ENCODE assay signal across 18 cellular contexts in genomic region chr10:85873063-85873462, GRCh38.
DNase-seq lines count a peak whose midpoint lies in the region; ATAC-seq and TF ChIP-seq lines count a peak whose summit lies in the region.
"Had no signal": no experiment of that assay in that cellular context is flagged by ENCODE, and none has a peak within 500 bp of the region (broad histone marks: within the 10 kb centered on the region; RNA-seq: fewer than 3 reads in every experiment).

No MANE protein-coding gene starts in this region.

- CTCF ChIA-PET in CD4-positive, alpha-beta memory T cell (lab: Charles Lee; ENCODE audit: partially characterized antibody) = no interaction called here
- CTCF ChIA-PET in PC-3 (lab: Charles Lee) = no interaction called here

- H3K4me2 ChIP-seq in PC-3 (ENCODE audit: low read length) = no peak overlapping the region
- H3K4me2 ChIP-seq: BLaER1 had no signal

- TF ChIP-seq CTCF in upper lobe of right lung (IDR thresholded peaks at IDR 0.05) (no peak), PC-3 (conservative IDR thresholded peaks at IDR 0.05; ENCODE audit: low read depth, low read length) (no peak)

- H3K36me3 Mint-ChIP-seq in CD4-positive, alpha-beta memory T cell = no peaks in the 10 kb centered on the region
- H3K36me3 Mint-ChIP-seq: CD14-positive monocyte; CD4-positive, CD25-positive, alpha-beta regulatory T cell; CD8-positive, alpha-beta T cell had no signal

- H3K4me3 ChIP-seq in upper lobe of right lung = no peak overlapping the region
- H3K4me3 ChIP-seq in CD4-positive, alpha-beta memory T cell (ENCODE audit: low read length in 2 of 2) = no peak overlapping the region
- H3K4me3 ChIP-seq in PC-3 (ENCODE audit: low read length) = no peak overlapping the region
- H3K4me3 ChIP-seq: BLaER1 had no signal

- POLR2A ChIA-PET in CD4-positive, alpha-beta memory T cell (lab: Charles Lee; ENCODE audit: partially characterized antibody) = no interaction called here
- POLR2A ChIA-PET in PC-3 (lab: Charles Lee; ENCODE audit: unreplicated experiment) = no interaction called here

- H3K27me3 Mint-ChIP-seq in CD4-positive, alpha-beta memory T cell = peaks cover 2 to 4% of the 10 kb centered on the region in 2 donors
- H3K27me3 Mint-ChIP-seq: CD4-positive, CD25-positive, alpha-beta regulatory T cell had no signal

- no peaks in the 10 kb centered on the region for H3K27me3 ChIP-seq in upper lobe of right lung
- H3K27me3 ChIP-seq in CD4-positive, alpha-beta memory T cell (ENCODE audit: insufficient read depth, low read length) = no peaks in the 10 kb centered on the region
- H3K27me3 ChIP-seq in PC-3 (ENCODE audit: low read length) = no peaks in the 10 kb centered on the region
- H3K27me3 ChIP-seq: BE2C, BLaER1 had no signal

- no peak overlapping the region for H3K9ac ChIP-seq in PC-3 (ENCODE audit: low read length)
- H3K9ac ChIP-seq: BLaER1 had no signal

- H3K79me2 ChIP-seq in PC-3 (ENCODE audit: low read length) = no peaks in the 10 kb centered on the region

- BruUV-seq in PC-3 (replicated peaks; lab: Mats Ljungman, UMichigan) = no TSS peak

- no peaks in the 10 kb centered on the region for H3K36me3 ChIP-seq in upper lobe of right lung
- H3K36me3 ChIP-seq in CD4-positive, alpha-beta memory T cell (ENCODE audit: insufficient read depth, low read length) = no peaks in the 10 kb centered on the region
- H3K36me3 ChIP-seq in PC-3 (ENCODE audit: low read depth, low read length) = no peaks in the 10 kb centered on the region
- H3K36me3 ChIP-seq: BE2C, BLaER1 had no signal

- ATAC-seq in upper lobe of right lung (peak; percentile 14), PC-3 (no peak)
- ATAC-seq: CD8-positive, alpha-beta T cell had no signal

- no peak overlapping the region for H3K4me3 Mint-ChIP-seq in CD4-positive, alpha-beta memory T cell
- H3K4me3 Mint-ChIP-seq: CD14-positive monocyte; CD4-positive, CD25-positive, alpha-beta regulatory T cell; CD8-positive, alpha-beta T cell had no signal

- DNase-seq in ecto neural progenitor cell (ENCODE audit: low spot score) (peak; percentile 22), islet precursor cell (peak; percentile 41), upper lobe of right lung (no peak), PC-3 (no peak)
- DNase-seq in CD4-positive, alpha-beta memory T cell = no peak
- no peak for DNase-seq in stimulated activated CD4-positive, alpha-beta T cell treated with anti-CD3 and anti-CD28 coated beads, Interleukin-4, amount 100 ng/mL, for 4 hours
- DNase-seq: 8988T; ACHN; BE2C; C1 segment of cervical spinal cord; Caco-2; Calu3; CD4-positive, CD25-positive, alpha-beta regulatory T cell; CD8-positive, alpha-beta T cell; DMS79 treated with DMSO at 0.1 percent for 48 hours; GF-D8 had no signal

- H3K4me1 Mint-ChIP-seq in CD4-positive, alpha-beta memory T cell = no peaks in the 10 kb centered on the region
- H3K4me1 Mint-ChIP-seq: CD14-positive monocyte; CD4-positive, CD25-positive, alpha-beta regulatory T cell had no signal

- H2AFZ ChIP-seq in PC-3 (ENCODE audit: low read length) = no peak overlapping the region

- H3K27ac Mint-ChIP-seq in CD4-positive, alpha-beta memory T cell = no peak overlapping the region
- H3K27ac Mint-ChIP-seq: CD14-positive monocyte; CD4-positive, CD25-positive, alpha-beta regulatory T cell; CD8-positive, alpha-beta T cell had no signal

- H3K9me2 ChIP-seq in PC-3 (replicated peaks; ENCODE audit: low read length) = no peaks in the 10 kb centered on the region

- no peaks in the 10 kb centered on the region for H4K20me1 ChIP-seq in PC-3 (ENCODE audit: low read length)
- H4K20me1 ChIP-seq: BLaER1 had no signal

- no peaks in the 10 kb centered on the region for H3K9me3 ChIP-seq in upper lobe of right lung
- H3K9me3 ChIP-seq in CD4-positive, alpha-beta memory T cell (ENCODE audit: control insufficient read depth in 1 of 2, low read length in 2 of 2) = no peaks in the 10 kb centered on the region
- H3K9me3 ChIP-seq in PC-3 (ENCODE audit: low read length) = no peaks in the 10 kb centered on the region
- H3K9me3 ChIP-seq: BE2C, BLaER1, Caco-2 had no signal

- H3K9me3 Mint-ChIP-seq in CD4-positive, alpha-beta memory T cell = peaks cover 0 to 2% (median 0%) of the 10 kb centered on the region in 8 donors
- H3K9me3 Mint-ChIP-seq: CD8-positive, alpha-beta T cell had no signal

- H3K27ac ChIP-seq in upper lobe of right lung (no peak overlapping the region), PC-3 (ENCODE audit: low read length) (no peak overlapping the region)
- H3K27ac ChIP-seq in CD4-positive, alpha-beta memory T cell (ENCODE audit: low read depth, low read length) = no peak overlapping the region
- H3K27ac ChIP-seq: BLaER1 had no signal

- no peaks in the 10 kb centered on the region for H3K4me1 ChIP-seq in upper lobe of right lung
- H3K4me1 ChIP-seq in CD4-positive, alpha-beta memory T cell (ENCODE audit: insufficient read depth, low read length) = no peaks in the 10 kb centered on the region
- no peaks in the 10 kb centered on the region for H3K4me1 ChIP-seq in PC-3 (ENCODE audit: insufficient read depth, low read length)
- H3K4me1 ChIP-seq: BE2C, BLaER1, Caco-2 had no signal

- intact Hi-C loops in upper lobe of right lung (cut with DNase I) = no loop called here
- intact Hi-C loops in CD4-positive, alpha-beta memory T cell (cut with micrococcal nuclease) = no loop called here
- intact Hi-C loops in PC-3 (cut with micrococcal nuclease) = no loop called here

- H3F3A ChIP-seq in PC-3 (ENCODE audit: low read length, unreplicated experiment) = no peaks in the 10 kb centered on the region

Comparison
In these comparisons a context has a peak if more than half of its experiments do, and no peak if none do; other contexts are left out.
1. DNase-seq: peak in ecto neural progenitor cell (single experiment) and islet precursor cell (single experiment); none in upper lobe of right lung (single experiment), CD4-positive, alpha-beta memory T cell (0 of 5), PC-3 (single experiment) and stimulated activated CD4-positive, alpha-beta T cell treated with anti-CD3 and anti-CD28 coated beads, Interleukin-4, amount 100 ng/mL, for 4 hours (0 of 2).